Comparison of ENCODE assay signal across 8 cellular contexts in the genomic region with DNA sequence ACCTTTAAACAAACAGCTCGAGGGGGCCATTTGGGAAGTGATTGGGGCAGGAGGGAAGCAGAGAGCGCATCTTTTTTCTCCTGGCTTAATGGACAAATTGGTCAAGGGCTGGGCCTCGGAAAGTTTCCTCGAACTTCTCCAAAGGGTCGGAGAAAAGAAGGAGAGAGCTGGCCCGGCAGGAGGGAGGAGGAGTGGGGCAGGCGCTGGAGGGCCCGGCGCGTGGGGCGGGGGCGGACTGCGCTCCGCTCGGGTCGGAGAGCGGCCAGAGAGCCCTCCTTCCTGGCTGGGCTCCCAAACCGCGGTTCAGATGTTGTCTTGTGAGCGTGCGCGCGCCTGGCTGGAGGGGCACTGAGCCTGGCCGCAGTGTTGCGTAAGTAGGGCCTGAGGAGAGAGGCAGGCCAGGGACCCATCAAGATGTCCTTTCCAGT. TPM values are rescaled to one million over a fixed set of nuclear protein-coding genes. Genes with fewer than 3 reads are reported as not detected.
DNase-seq lines count a peak whose midpoint lies in the region; ATAC-seq, FAIRE-seq and TF ChIP-seq lines count a peak whose summit lies in the region.

No MANE protein-coding gene starts in this region.

- peak overlapping the region; percentile 94 for H3K4me3 Mint-ChIP-seq in type B pancreatic cell

- H3K27me3 ChIP-seq in NT2/D1 (ENCODE audit: insufficient read depth, insufficient read length) = peaks cover 27% of the 10 kb centered on the region

- H3K4me1 ChIP-seq in NT2/D1 (ENCODE audit: insufficient read depth, insufficient read length) = peaks cover 11% of the 10 kb centered on the region

- peaks cover 11% of the 10 kb centered on the region for H3K36me3 Mint-ChIP-seq in type B pancreatic cell

- H3K27ac Mint-ChIP-seq in type B pancreatic cell = no peak overlapping the region

- no peak for DNase-seq in NT2/D1 (ENCODE audit: low read depth, low spot score)
- peak; percentile 26 for DNase-seq in epithelial cell of esophagus (ENCODE audit: low read depth)
- DNase-seq in medulla oblongata (ENCODE audit: extremely low spot score) = peak; percentile 78
- DNase-seq in type B pancreatic cell (ENCODE audit: extremely low spot score, unreplicated experiment) = no peak
- DNase-seq in G401 (ENCODE audit: low spot score) = no peak
- DNase-seq in activated T-cell treated with anti-CD3 and anti-CD28 coated beads, Interleukin-2, amount 50 U/mL, for 1 hour = no peak
- DNase-seq in GM12891 (ENCODE audit: insufficient read length, low spot score) = no peak

- H3K4me3 ChIP-seq in NT2/D1 (ENCODE audit: insufficient read length, low read depth) = peak overlapping the region; percentile 56
- peak overlapping the region; percentile 35 for H3K4me3 ChIP-seq in epithelial cell of esophagus (ENCODE audit: low read length)

- TF ChIP-seq CTCF in epithelial cell of esophagus (IDR thresholded peaks at IDR 0.05; ENCODE audit: insufficient read depth, low read depth, low read length, missing control alignments) = no peak
- no peak for TF ChIP-seq CTCF in type B pancreatic cell (conservative IDR thresholded peaks at IDR 0.05)

- H3K9me3 ChIP-seq in NT2/D1 (ENCODE audit: insufficient read depth, low read length) = no peaks in the 10 kb centered on the region

- H3K9ac ChIP-seq in NT2/D1 (ENCODE audit: insufficient read length, low read depth) = peak overlapping the region; percentile 66

- H3K9me3 Mint-ChIP-seq in type B pancreatic cell = no peaks in the 10 kb centered on the region

- no peak for ATAC-seq in HG02798 (IDR thresholded peaks at IDR 0.05; ENCODE audit: poor library complexity, unreplicated experiment)

- TF ChIP-seq POLR2A in GM12891 (IDR thresholded peaks at IDR 0.05; ENCODE audit: low read depth, low read length) = no peak

- peaks cover 39% of the 10 kb centered on the region for H3K36me3 ChIP-seq in NT2/D1 (ENCODE audit: insufficient read depth, insufficient read length, low read length)

- no peak for FAIRE-seq in GM12891 (lab: Jason Lieb, UNC)

- peaks cover 58% of the 10 kb centered on the region for H3K27me3 Mint-ChIP-seq in type B pancreatic cell

- peaks cover 18% of the 10 kb centered on the region for H3K4me1 Mint-ChIP-seq in type B pancreatic cell (ENCODE audit: unreplicated experiment)

- in situ Hi-C loops in G401 (cut with HindIII; ENCODE audit: low sequenced_read_pairs) = no loop called here

TF ChIP-seq in GM12891, 5 proteins besides CTCF, POLR2A, EP300 and RAD21:
- TF ChIP-seq TAF1 (IDR thresholded peaks at IDR 0.05; ENCODE audit: low read depth, low read length) = no peak
- no peak for TF ChIP-seq POU2F2 (IDR thresholded peaks at IDR 0.05; ENCODE audit: low read depth, low read length)
- no peak for TF ChIP-seq SPI1 (IDR thresholded peaks at IDR 0.05; ENCODE audit: low read depth, low read length)
- TF ChIP-seq POLR2AphosphoS5 (IDR thresholded peaks at IDR 0.05; ENCODE audit: low read depth, low read length) = no peak
- TF ChIP-seq PAX5 (IDR thresholded peaks at IDR 0.05; ENCODE audit: insufficient read depth, low read length, severe bottlenecking) = no peak

RNA-seq across cellular contexts. Expression of gene MMP2, which starts 1.2 kb away (rescaled TPM):
- 5.7 and 106 TPM in 2 replicates for total RNA-seq in type B pancreatic cell (ENCODE audit: low replicate concordance)
- not detected in 2 replicates for total RNA-seq in G401 (2014; rRNA removed; shearing (Covaris generic))
- not detected for polyA plus RNA-seq in GM12891 (2012; ENCODE audit: low read depth, missing spikeins)

RNA-seq across cellular contexts. Expression of gene LPCAT2, which starts 28.6 kb away (rescaled TPM):
- 18.9 and 38.6 TPM in 2 replicates for total RNA-seq in type B pancreatic cell (ENCODE audit: low replicate concordance)
- not detected in 2 replicates for total RNA-seq in G401 (2014; rRNA removed; shearing (Covaris generic))
- polyA plus RNA-seq in GM12891 (2012; ENCODE audit: low read depth, missing spikeins) = not detected

Comparison
In these comparisons a context has a peak if more than half of its experiments do, and no peak if none do; other contexts are left out.
1. DNase-seq: peak in epithelial cell of esophagus (single experiment) and medulla oblongata (single experiment); none in NT2/D1 (single experiment), type B pancreatic cell (single experiment), G401 (single experiment), activated T-cell treated with anti-CD3 and anti-CD28 coated beads, Interleukin-2, amount 50 U/mL, for 1 hour (single experiment) and GM12891 (single experiment).
2. RNA of gene LPCAT2, which starts 28.6 kb away (total RNA-seq): 18.9 to 38.6 TPM in type B pancreatic cell; not detected in G401; every median in the first group is over 10 times any median in the second.